In the genomic region with DNA sequence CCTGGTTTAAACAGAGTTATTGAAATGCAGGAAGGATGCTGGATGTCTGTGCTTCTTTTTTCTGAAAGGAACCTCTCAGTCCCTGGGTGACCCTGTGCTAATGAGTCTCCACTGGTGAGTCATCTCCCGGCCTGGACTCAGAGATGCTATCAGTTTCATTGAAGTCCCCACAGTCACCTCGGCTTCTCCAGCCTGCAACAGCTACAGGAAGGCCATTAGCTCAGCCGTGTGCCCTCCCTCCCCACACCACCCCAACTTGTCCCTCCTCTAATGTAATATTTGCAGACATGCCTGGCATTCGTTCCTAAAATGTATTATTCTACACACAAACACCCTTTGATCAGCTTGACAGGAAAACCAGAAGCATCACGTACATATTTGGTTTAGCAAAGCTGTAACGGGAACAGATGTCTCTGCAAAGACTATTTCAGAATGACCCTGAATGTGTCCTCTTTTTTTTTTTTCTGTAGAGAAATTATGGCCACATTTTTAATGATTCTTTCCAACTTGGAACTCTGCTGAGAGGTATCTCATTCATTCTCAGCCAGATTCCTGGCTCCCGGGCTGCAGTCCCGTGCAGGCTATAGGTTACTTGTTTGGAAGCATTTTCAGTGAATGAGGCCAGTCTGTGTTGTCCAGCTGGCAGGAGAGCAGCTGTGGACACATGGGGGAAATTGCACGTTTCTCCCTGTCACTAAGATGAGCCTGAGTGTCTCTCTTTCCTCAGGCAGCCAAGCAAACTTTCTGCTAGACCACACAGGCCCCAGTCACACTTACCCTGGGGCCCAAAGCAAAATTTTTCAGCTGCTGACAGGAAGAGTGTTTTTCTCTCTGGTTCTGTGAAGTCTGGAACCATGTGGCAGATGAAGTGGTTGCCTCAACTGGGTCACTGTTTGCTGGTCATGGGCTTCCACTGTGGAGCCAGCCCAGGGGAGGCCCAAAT, we compare ENCODE assay signal across 1 cellular context.
A peak's percentile ranks its signal among the peaks of the same experiment; 100 is the strongest.
TF ChIP-seq lines count a peak whose summit lies in the region.

No MANE protein-coding gene starts in this region.

TF ChIP-seq in HCT116, 20 proteins besides CTCF, POLR2A, EP300 and RAD21:
- peak; percentile 45 for TF ChIP-seq FOSL1 (IDR thresholded peaks at IDR 0.05; ENCODE audit: low read depth)
- TF ChIP-seq JUND (IDR thresholded peaks at IDR 0.05) = peak; percentile 48
- no peak for TF ChIP-seq CBX3 (IDR thresholded peaks at IDR 0.05; ENCODE audit: low read depth)
